In the genomic region with DNA sequence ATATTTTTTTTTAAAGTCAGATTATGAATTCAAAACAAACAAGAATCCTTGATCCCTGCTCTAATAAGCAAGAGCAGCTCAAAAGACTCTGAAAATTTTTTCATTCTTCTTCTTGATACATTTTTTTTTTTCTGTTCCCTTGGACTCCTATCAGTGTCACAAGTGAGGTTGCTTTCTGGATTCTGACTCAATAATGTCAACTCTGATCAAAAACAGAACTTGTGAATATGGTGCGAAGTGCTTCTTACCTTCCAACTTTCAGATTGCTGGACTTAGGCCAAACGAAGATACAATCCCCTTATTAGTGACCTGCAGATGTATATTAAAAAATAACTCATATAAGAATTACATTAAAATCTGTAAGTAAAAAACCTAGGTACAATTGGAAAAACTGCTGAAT, we compare ENCODE assay signal across 11 cellular contexts.
DNase-seq lines count a peak whose midpoint lies in the region; ATAC-seq and TF ChIP-seq lines count a peak whose summit lies in the region.
"Had no signal": no experiment of that assay in that cellular context is flagged by ENCODE, and none has a peak within 500 bp of the region (broad histone marks: within the 10 kb centered on the region; RNA-seq: fewer than 3 reads in every experiment).

No MANE protein-coding gene starts in this region.

- 81 to 95% (median 86%) methylated on average over 2 of the region's 2 CpGs for WGBS in stomach, 5 donors
- WGBS in spleen, 5 donors, result 64 to 89% (median 81%) methylated on average over 2 of the region's 2 CpGs

- H3K4me1 ChIP-seq in stomach (no peaks in the 10 kb centered on the region), spleen (no peaks in the 10 kb centered on the region)

- TF ChIP-seq EP300 in stomach (IDR thresholded peaks at IDR 0.05), result no peak

- no peak overlapping the region for H3K27ac ChIP-seq in stomach
- no peak overlapping the region for H3K27ac ChIP-seq in spleen

- H3K27me3 ChIP-seq in stomach (no peaks in the 10 kb centered on the region), spleen (replicated peaks in 1 of 7) (no peaks in the 10 kb centered on the region)

- TF ChIP-seq POLR2A in stomach (IDR thresholded peaks at IDR 0.05) (no peak), spleen (IDR thresholded peaks at IDR 0.05) (no peak)

- intact Hi-C loops in stomach (cut with DNase I; ENCODE audit: low total_unique reads) (no loop called here), spleen (cut with DNase I; ENCODE audit: low total_unique reads) (no loop called here)

- H3K9me3 ChIP-seq in stomach, result no peaks in the 10 kb centered on the region
- no peaks in the 10 kb centered on the region for H3K9me3 ChIP-seq in spleen
- H3K9me3 ChIP-seq: mucosa of descending colon had no signal

- DNase-seq in stomach (no peak), spleen (no peak), mucosa of gallbladder (ENCODE audit: low spot score) (no peak), COLO668 (lab: John Stamatoyannopoulos, UW; ENCODE audit: unreplicated experiment) (no peak)
- DNase-seq: mucosa of descending colon, NCI-H1694, PC-3 had no signal

- H3K4me3 ChIP-seq in stomach (no peak overlapping the region), spleen (no peak overlapping the region)
- H3K4me3 ChIP-seq: mucosa of descending colon had no signal

- TF ChIP-seq CTCF in stomach (IDR thresholded peaks at IDR 0.05), result no peak
- no peak for TF ChIP-seq CTCF in spleen (IDR thresholded peaks at IDR 0.05 in 8 of 11, conservative IDR thresholded peaks at IDR 0.05 in 3 of 11)

- ATAC-seq in GM18498 (IDR thresholded peaks at IDR 0.05; ENCODE audit: unreplicated experiment) (peak; percentile 65), GM19438 (IDR thresholded peaks at IDR 0.05; ENCODE audit: low read depth, unreplicated experiment) (peak; percentile 51), HG02763 (IDR thresholded peaks at IDR 0.05; ENCODE audit: unreplicated experiment) (peak; percentile 66), HG03378 (IDR thresholded peaks at IDR 0.05; ENCODE audit: unreplicated experiment) (peak; percentile 74)
- ATAC-seq: mucosa of descending colon, PC-3 had no signal

- H3K36me3 ChIP-seq in stomach (peaks cover 0 to 16% (median 8%) of the 10 kb centered on the region in 4 donors), spleen (peaks cover 0 to 40% (median 7%) of the 10 kb centered on the region in 6 donors)
